In genomic region chr6:50663806-50664205, GRCh38 we compare ENCODE assay signal across 35 cellular contexts. TPM values are rescaled to one million over a fixed set of nuclear protein-coding genes. Genes with fewer than 3 reads are reported as not detected.
"Had no signal": no experiment of that assay in that cellular context is flagged by ENCODE, and none has a peak within 500 bp of the region (broad histone marks: within the 10 kb centered on the region; RNA-seq: fewer than 3 reads in every experiment).

No MANE protein-coding gene starts in this region.

- H3K27ac Mint-ChIP-seq: activated B cell treated with CpG ODN at 0.5 μM for 24 hours; activated CD8-positive, alpha-beta T cell treated with anti-CD3 and anti-CD28 coated beads for 36 hours; activated naive CD4-positive, alpha-beta T cell treated with anti-CD3 and anti-CD28 coated beads for 36 hours; activated naive CD4-positive, alpha-beta T cell treated with anti-CD3 and anti-CD28 coated beads, Interleukin-2, amount 50 U/mL, for 24 hours; activated naive CD8-positive, alpha-beta T cell treated with anti-CD3 and anti-CD28 coated beads, Interleukin-2, amount 10 ng/mL, durations not matched to agents 7 days and 5 days; activated T-helper 1 cell treated with anti-CD3 and anti-CD28 coated beads, Interleukin-12 subunit alpha, Interleukin-12 subunit beta, Interleukin-2, Interleukin-4 antibody, amounts not matched to agents 30 ng/mL and 10 ng/mL and 1 ng/mL, durations not matched to agents 14 hours and 24 hours and 36 hours; activated T-helper 2 cell treated with anti-CD3 and anti-CD28 coated beads, Interferon-gamma antibody, Interleukin-2, Interleukin-4, amounts not matched to agents 10 μg/mL and 5 μg/mL and 100 μg/mL, durations not matched to agents 14 hours and 24 hours and 36 hours; brain; dendritic cell treated with granulocyte-macrophage colony-stimulating factor and Interleukin-4, amounts not matched to agents 40 ng/mL and 50 ng/mL, for 4 days had no signal

- H3K27ac ChIP-seq: ascending aorta, breast epithelium, coronary artery, dorsolateral prefrontal cortex, esophagus muscularis mucosa, gastroesophageal sphincter, heart right ventricle, VCaP had no signal

- H3K4me3 ChIP-seq: ascending aorta, breast epithelium, coronary artery, dorsolateral prefrontal cortex, esophagus muscularis mucosa, gastroesophageal sphincter, heart right ventricle had no signal

- ATAC-seq: activated CD4-positive, CD25-positive, alpha-beta regulatory T cell treated with anti-CD3 and anti-CD28 coated beads, Interleukin-2, amount 50 U/mL, for 24 hours; activated CD8-positive, alpha-beta T cell treated with anti-CD3 and anti-CD28 coated beads for 36 hours; gastroesophageal sphincter; heart right ventricle had no signal

- H3K9me3 ChIP-seq: ascending aorta, breast epithelium, esophagus muscularis mucosa, gastroesophageal sphincter, heart right ventricle had no signal

- H3K36me3 Mint-ChIP-seq: activated naive CD4-positive, alpha-beta T cell treated with anti-CD3 and anti-CD28 coated beads, Interleukin-2, amount 50 U/mL, for 24 hours; activated naive CD8-positive, alpha-beta T cell treated with anti-CD3 and anti-CD28 coated beads, Interleukin-2, amount 10 ng/mL, durations not matched to agents 7 days and 5 days; brain had no signal

- H3K27me3 Mint-ChIP-seq: activated B cell treated with CpG ODN at 0.5 μM for 24 hours; activated CD8-positive, alpha-beta T cell treated with anti-CD3 and anti-CD28 coated beads for 36 hours; activated naive CD4-positive, alpha-beta T cell treated with anti-CD3 and anti-CD28 coated beads, Interleukin-2, amount 50 U/mL, for 24 hours; activated naive CD8-positive, alpha-beta T cell treated with anti-CD3 and anti-CD28 coated beads, Interleukin-2, amount 10 ng/mL, durations not matched to agents 7 days and 5 days; brain; central memory CD8-positive, alpha-beta T cell; dendritic cell treated with granulocyte-macrophage colony-stimulating factor and Interleukin-4, amounts not matched to agents 40 ng/mL and 50 ng/mL, for 4 days had no signal

- H3K4me1 ChIP-seq: ascending aorta, breast epithelium, esophagus muscularis mucosa, gastroesophageal sphincter, heart right ventricle had no signal

- H3K4me1 Mint-ChIP-seq: activated B cell treated with CpG ODN at 0.5 μM for 24 hours; activated naive CD4-positive, alpha-beta T cell treated with anti-CD3 and anti-CD28 coated beads, Interleukin-2, amount 50 U/mL, for 24 hours; activated naive CD8-positive, alpha-beta T cell treated with anti-CD3 and anti-CD28 coated beads, Interleukin-2, amount 10 ng/mL, durations not matched to agents 7 days and 5 days; brain; central memory CD8-positive, alpha-beta T cell had no signal

- H3K36me3 ChIP-seq: ascending aorta, breast epithelium, esophagus muscularis mucosa, gastroesophageal sphincter, heart right ventricle had no signal

- H3K27me3 ChIP-seq: ascending aorta, breast epithelium, esophagus muscularis mucosa had no signal

- H3K9me3 Mint-ChIP-seq: activated naive CD4-positive, alpha-beta T cell treated with anti-CD3 and anti-CD28 coated beads for 36 hours; activated naive CD8-positive, alpha-beta T cell treated with anti-CD3 and anti-CD28 coated beads, Interleukin-2, amount 10 ng/mL, durations not matched to agents 7 days and 5 days; activated T-helper 1 cell treated with anti-CD3 and anti-CD28 coated beads, Interleukin-12 subunit alpha, Interleukin-12 subunit beta, Interleukin-2, Interleukin-4 antibody, amounts not matched to agents 30 ng/mL and 10 ng/mL and 1 ng/mL, durations not matched to agents 14 hours and 24 hours and 36 hours; activated T-helper 2 cell treated with anti-CD3 and anti-CD28 coated beads, Interferon-gamma antibody, Interleukin-2, Interleukin-4, amounts not matched to agents 10 μg/mL and 5 μg/mL and 100 μg/mL, durations not matched to agents 14 hours and 24 hours and 36 hours; brain; dendritic cell treated with granulocyte-macrophage colony-stimulating factor and Interleukin-4, amounts not matched to agents 40 ng/mL and 50 ng/mL, for 4 days had no signal

- DNase-seq: activated B cell treated with CpG ODN at 0.5 μM for 24 hours; activated CD4-positive, alpha-beta T cell treated with anti-CD3 and anti-CD28 coated beads for 48 hours; activated CD4-positive, alpha-beta T cell treated with anti-CD3 and anti-CD28 coated beads, Interleukin-2, amount 50 U/mL, for 1 hour; activated CD4-positive, alpha-beta T cell treated with anti-CD3 and anti-CD28 coated beads, Interleukin-2, amount 50 U/mL, for 48 hours; activated CD8-positive, alpha-beta memory T cell treated with anti-CD3 and anti-CD28 coated beads for 24 hours; activated CD8-positive, alpha-beta T cell treated with anti-CD3 and anti-CD28 coated beads for 36 hours; activated effector memory CD4-positive, alpha-beta T cell treated with anti-CD3 and anti-CD28 coated beads, Interleukin-2, amount 50 U/mL, for 16 hours; activated naive CD4-positive, alpha-beta T cell treated with anti-CD3 and anti-CD28 coated beads for 36 hours; activated naive CD8-positive, alpha-beta T cell treated with anti-CD3 and anti-CD28 coated beads, Interleukin-2, amount 10 ng/mL, durations not matched to agents 7 days and 5 days; activated T-cell treated with anti-CD3 and anti-CD28 coated beads, Interleukin-2, amount 50 U/mL, for 48 hours; dorsolateral prefrontal cortex; effector memory CD4-positive, alpha-beta T cell; erythroblast; foreskin melanocyte; heart right ventricle; T-helper 2 cell had no signal

- H3K4me3 Mint-ChIP-seq: activated B cell treated with CpG ODN at 0.5 μM for 24 hours; activated CD8-positive, alpha-beta T cell treated with anti-CD3 and anti-CD28 coated beads for 36 hours; activated naive CD4-positive, alpha-beta T cell treated with anti-CD3 and anti-CD28 coated beads for 36 hours; activated naive CD4-positive, alpha-beta T cell treated with anti-CD3 and anti-CD28 coated beads, Interleukin-2, amount 50 U/mL, for 24 hours; activated naive CD8-positive, alpha-beta T cell treated with anti-CD3 and anti-CD28 coated beads, Interleukin-2, amount 10 ng/mL, durations not matched to agents 7 days and 5 days; activated T-helper 1 cell treated with anti-CD3 and anti-CD28 coated beads, Interleukin-12 subunit alpha, Interleukin-12 subunit beta, Interleukin-2, Interleukin-4 antibody, amounts not matched to agents 30 ng/mL and 10 ng/mL and 1 ng/mL, durations not matched to agents 14 hours and 24 hours and 36 hours; brain; central memory CD8-positive, alpha-beta T cell; dendritic cell treated with granulocyte-macrophage colony-stimulating factor and Interleukin-4, amounts not matched to agents 40 ng/mL and 50 ng/mL, for 4 days had no signal

RNA-seq across cellular contexts. Expression of gene TFAP2D, which starts 49.5 kb away (rescaled TPM):
- total RNA-seq: activated B cell treated with CpG ODN at 0.5 μM for 24 hours; activated CD8-positive, alpha-beta T cell treated with anti-CD3 and anti-CD28 coated beads for 36 hours; activated naive CD4-positive, alpha-beta T cell treated with anti-CD3 and anti-CD28 coated beads for 36 hours; activated naive CD8-positive, alpha-beta T cell treated with anti-CD3 and anti-CD28 coated beads, Interleukin-2, amount 10 ng/mL, durations not matched to agents 7 days and 5 days; activated T-helper 1 cell treated with anti-CD3 and anti-CD28 coated beads, Interleukin-12 subunit alpha, Interleukin-12 subunit beta, Interleukin-2, Interleukin-4 antibody, amounts not matched to agents 30 ng/mL and 10 ng/mL and 1 ng/mL, durations not matched to agents 14 hours and 24 hours and 36 hours; activated T-helper 2 cell treated with anti-CD3 and anti-CD28 coated beads, Interferon-gamma antibody, Interleukin-2, Interleukin-4, amounts not matched to agents 10 μg/mL and 5 μg/mL and 100 μg/mL, durations not matched to agents 14 hours and 24 hours and 36 hours; ascending aorta; breast epithelium; cardiac septum; cerebellum; esophagus muscularis mucosa; fibroblast of lung; fibroblast of villous mesenchyme; gastroesophageal sphincter; glomerular endothelial cell; heart right ventricle; T-helper 1 cell treated with Interleukin-12 subunit alpha and Interleukin-12 subunit beta and Interleukin-4 antibody, amounts not matched to agents 30 ng/mL and 1 ng/mL, for 36 hours had no signal
- polyA plus RNA-seq: fibroblast of lung, heart right ventricle had no signal
